ENCODE assay signal across 2 cellular contexts in genomic region chr1:44024031-44024902, GRCh38.
A peak's percentile ranks its signal among the peaks of the same experiment; 100 is the strongest.
TF ChIP-seq lines count a peak whose summit lies in the region.

No MANE protein-coding gene starts in this region.

TF ChIP-seq in IMR-90, 13 proteins besides CTCF, POLR2A, EP300 and RAD21:
- TF ChIP-seq USF2 (IDR thresholded peaks at IDR 0.05; ENCODE audit: low read depth, low read length) (no peak), CEBPB (IDR thresholded peaks at IDR 0.05; ENCODE audit: low read depth, low read length) (no peak), MXI1 (IDR thresholded peaks at IDR 0.05; ENCODE audit: borderline replicate concordance, low read depth, low read length) (no peak)

TF ChIP-seq in SK-N-SH, 30 proteins besides CTCF, POLR2A, EP300 and RAD21:
- 0 out of 2 replicates have a peak, but pooled peaks have one; percentile 39 for TF ChIP-seq MXI1 (IDR thresholded peaks at IDR 0.05; ENCODE audit: low read depth, low read length)
- no peak for TF ChIP-seq SIN3A (IDR thresholded peaks at IDR 0.05; ENCODE audit: borderline replicate concordance, low read depth, low read length)
- TF ChIP-seq TCF12 (IDR thresholded peaks at IDR 0.05): no peak
- TF ChIP-seq ZBTB33 (IDR thresholded peaks at IDR 0.05; ENCODE audit: borderline replicate concordance, low read depth): no peak
- no peak for TF ChIP-seq YY1 (IDR thresholded peaks at IDR 0.05; ENCODE audit: low read depth)
- TF ChIP-seq TAF1 (IDR thresholded peaks at IDR 0.05; ENCODE audit: borderline replicate concordance, low read depth, low read length): no peak
- no peak for TF ChIP-seq ELF1 (IDR thresholded peaks at IDR 0.05)
- no peak for TF ChIP-seq USF1 (IDR thresholded peaks at IDR 0.05; ENCODE audit: borderline replicate concordance, low read depth)
- peak; percentile 49; the same call in 1 of the 2 replicates for TF ChIP-seq GATA2 (CRISPR knock-in tag; IDR thresholded peaks at IDR 0.05)
- TF ChIP-seq FOXM1 (IDR thresholded peaks at IDR 0.05; ENCODE audit: low read depth): no peak
- TF ChIP-seq NRF1 (IDR thresholded peaks at IDR 0.05; ENCODE audit: low read depth, low read length): no peak
